Comparison of ENCODE assay signal across 13 cellular contexts in the genomic region with DNA sequence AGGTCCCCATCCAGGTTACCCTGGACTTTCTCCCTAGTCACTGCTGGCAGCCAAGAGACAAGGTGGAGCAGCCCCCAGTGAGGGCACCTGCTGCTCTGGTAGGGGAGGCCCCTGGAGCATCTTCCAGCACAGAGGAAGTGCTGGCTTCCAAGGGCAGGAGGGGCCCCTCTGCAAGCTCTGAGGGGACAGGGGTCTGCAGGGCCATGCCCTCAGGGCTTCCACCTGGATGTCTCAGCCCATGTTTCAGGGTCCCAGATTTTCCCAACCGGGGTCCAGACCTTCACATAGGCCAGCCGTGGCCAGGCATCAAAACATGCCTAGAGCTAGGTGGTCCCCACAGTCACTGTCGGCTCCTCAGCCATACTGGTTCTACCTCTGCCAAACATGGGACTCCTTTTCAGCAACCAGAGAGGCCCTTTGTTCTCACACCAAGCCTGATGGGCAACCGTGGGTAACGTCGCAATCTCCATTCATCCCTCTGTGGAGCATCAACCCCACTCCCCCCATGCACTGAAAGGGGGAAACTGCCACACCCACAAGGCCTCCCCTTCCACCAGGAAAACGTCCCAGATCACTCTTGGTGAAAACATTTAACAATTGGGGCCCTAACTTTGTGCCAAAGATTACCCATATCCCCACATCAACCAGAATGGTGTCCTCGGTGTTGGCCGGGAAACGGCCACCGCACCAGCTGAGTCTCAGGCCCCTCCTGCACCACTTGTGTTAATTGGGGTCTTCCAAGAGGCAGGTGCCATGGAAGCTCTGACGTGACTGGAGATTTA. TPM values are rescaled to one million over a fixed set of nuclear protein-coding genes. Genes with fewer than 3 reads are reported as not detected.
DNase-seq lines count a peak whose midpoint lies in the region; ATAC-seq and TF ChIP-seq lines count a peak whose summit lies in the region.
"Had no signal": no experiment of that assay in that cellular context is flagged by ENCODE, and none has a peak within 500 bp of the region (broad histone marks: within the 10 kb centered on the region; RNA-seq: fewer than 3 reads in every experiment).

No MANE protein-coding gene starts in this region.

- peaks cover 10% of the 10 kb centered on the region; the same call in 1 of the 2 replicates for H4K20me1 ChIP-seq in GM23338 (replicated peaks; ENCODE audit: insufficient read depth)

- CTCF ChIA-PET in CD4-positive, alpha-beta memory T cell (lab: Charles Lee; ENCODE audit: partially characterized antibody) = no interaction called here

- H3K36me3 Mint-ChIP-seq in CD4-positive, alpha-beta memory T cell = no peaks in the 10 kb centered on the region
- H3K36me3 Mint-ChIP-seq in GM23338 (ENCODE audit: low read depth) (peaks cover 31% of the 10 kb centered on the region), osteocyte (ENCODE audit: unreplicated experiment) (peaks cover 5% of the 10 kb centered on the region)

- H3K4me2 ChIP-seq in GM23338 = no peak overlapping the region

- no peak overlapping the region for H3K27ac ChIP-seq in CD4-positive, alpha-beta memory T cell (ENCODE audit: low read depth, low read length)
- H3K27ac ChIP-seq in GM23338 (ENCODE audit: low read depth) = no peak overlapping the region
- peak overlapping the region; percentile 80 to 98 (median 88) for H3K27ac ChIP-seq in esophagus squamous epithelium

- no peaks in the 10 kb centered on the region for H3K9me3 ChIP-seq in CD4-positive, alpha-beta memory T cell (ENCODE audit: control insufficient read depth in 1 of 2, low read length in 2 of 2)
- H3K9me3 ChIP-seq in esophagus squamous epithelium = no peaks in the 10 kb centered on the region

- H2AFZ ChIP-seq in GM23338 = no peak overlapping the region

- H3K27me3 Mint-ChIP-seq in CD4-positive, alpha-beta memory T cell = peaks cover 7 to 13% of the 10 kb centered on the region in 2 donors
- H3K27me3 Mint-ChIP-seq in GM23338 (ENCODE audit: insufficient read depth, low read depth, poor library complexity) = peaks cover 31% of the 10 kb centered on the region
- no peaks in the 10 kb centered on the region for H3K27me3 Mint-ChIP-seq in osteocyte (ENCODE audit: unreplicated experiment)

- H3K4me3 ChIP-seq in CD4-positive, alpha-beta memory T cell (ENCODE audit: low read length in 2 of 2) = no peak overlapping the region
- no peak overlapping the region for H3K4me3 ChIP-seq in GM23338
- H3K4me3 ChIP-seq in esophagus squamous epithelium = no peak overlapping the region

- H3K9me3 Mint-ChIP-seq in CD4-positive, alpha-beta memory T cell = peaks cover 0 to 5% (median 0%) of the 10 kb centered on the region in 8 donors
- peaks cover 35% of the 10 kb centered on the region for H3K9me3 Mint-ChIP-seq in GM23338
- peaks cover under 1% of the 10 kb centered on the region for H3K9me3 Mint-ChIP-seq in osteocyte (ENCODE audit: unreplicated experiment)

- peaks cover 15% of the 10 kb centered on the region for H3K79me2 ChIP-seq in GM23338 (replicated peaks; ENCODE audit: insufficient read depth)

- no peak for DNase-seq in CD4-positive, alpha-beta memory T cell
- DNase-seq in GM23338 (ENCODE audit: low spot score) = no peak
- DNase-seq in esophagus squamous epithelium (lab: John Stamatoyannopoulos, UW) = no peak
- DNase-seq in osteocyte (ENCODE audit: extremely low spot score, unreplicated experiment) = peak; percentile 70
- no peak for DNase-seq in cerebellar cortex (ENCODE audit: low spot score)
- DNase-seq: effector CD4-positive, alpha-beta T cell; foreskin fibroblast; MM.1S; NCI-H2171; stimulated activated naive CD8-positive, alpha-beta T cell treated with anti-CD3 and anti-CD28 coated beads, Interleukin-15, Interleukin-2, amounts not matched to agents 100 U/mL and 50 U/mL, for 24 hours had no signal

- H3K27me3 ChIP-seq in CD4-positive, alpha-beta memory T cell (ENCODE audit: insufficient read depth, low read length) = no peaks in the 10 kb centered on the region
- H3K27me3 ChIP-seq in GM23338 (ENCODE audit: insufficient read depth) (peaks cover 14% of the 10 kb centered on the region; the same call in 1 of the 2 replicates), esophagus squamous epithelium (peaks cover 0 to 50% (median 5%) of the 10 kb centered on the region in 4 donors)

- H3K9me2 ChIP-seq in GM23338 (ENCODE audit: insufficient read depth) = no peaks in the 10 kb centered on the region

- POLR2A ChIA-PET in CD4-positive, alpha-beta memory T cell (lab: Charles Lee; ENCODE audit: partially characterized antibody) = no interaction called here

- WGBS in esophagus squamous epithelium, 2 donors = 76 to 94% methylated on average over 9 to 11 of the region's 12 CpGs

- TF ChIP-seq CTCF in GM23338 (conservative IDR thresholded peaks at IDR 0.05; ENCODE audit: low read depth in 2 of 2) = no peak
- TF ChIP-seq CTCF in esophagus squamous epithelium (IDR thresholded peaks at IDR 0.05) = no peak
- TF ChIP-seq CTCF in osteocyte (IDR thresholded peaks at IDR 0.05) = no peak

- H3K27ac Mint-ChIP-seq in CD4-positive, alpha-beta memory T cell = peak overlapping the region in 5 of 7 donors; percentile 11 to 84 (median 48)
- H3K27ac Mint-ChIP-seq in GM23338 = no peak overlapping the region
- peak overlapping the region; percentile 31 for H3K27ac Mint-ChIP-seq in osteocyte (ENCODE audit: unreplicated experiment)

- TF ChIP-seq POLR2A in esophagus squamous epithelium (IDR thresholded peaks at IDR 0.05) = no peak

- no peaks in the 10 kb centered on the region for H3K36me3 ChIP-seq in CD4-positive, alpha-beta memory T cell (ENCODE audit: insufficient read depth, low read length)
- no peaks in the 10 kb centered on the region for H3K36me3 ChIP-seq in GM23338 (ENCODE audit: insufficient read depth)
- no peaks in the 10 kb centered on the region for H3K36me3 ChIP-seq in esophagus squamous epithelium

- intact Hi-C loops in CD4-positive, alpha-beta memory T cell (cut with micrococcal nuclease) = loop anchor here (5.0 kb wide), 1 partner anchor 124 kb away; no protein-coding TSS in a partner anchor
- intact Hi-C loops in esophagus squamous epithelium (cut with DNase I) = no loop called here

- no peaks in the 10 kb centered on the region for H3K4me1 ChIP-seq in CD4-positive, alpha-beta memory T cell (ENCODE audit: insufficient read depth, low read length)
- H3K4me1 ChIP-seq in GM23338 (ENCODE audit: insufficient read depth) = 0 out of 2 replicates have a peak, but pooled peaks cover 3% of the 10 kb centered on the region
- peaks cover 9 to 60% (median 24%) of the 10 kb centered on the region in 3 donors for H3K4me1 ChIP-seq in esophagus squamous epithelium

- no peaks in the 10 kb centered on the region for H3F3A ChIP-seq in GM23338 (replicated peaks; ENCODE audit: low read depth)

- H3K4me1 Mint-ChIP-seq in CD4-positive, alpha-beta memory T cell = peaks cover 3 to 7% (median 5%) of the 10 kb centered on the region in 4 donors
- H3K4me1 Mint-ChIP-seq in GM23338 (peaks cover 3% of the 10 kb centered on the region; the same call in 1 of the 3 replicates), osteocyte (ENCODE audit: unreplicated experiment) (peaks cover 31% of the 10 kb centered on the region)

- ATAC-seq in GM23338 (no peak), HG03159 (IDR thresholded peaks at IDR 0.05; ENCODE audit: unreplicated experiment) (no peak), GM18868 (IDR thresholded peaks at IDR 0.05; ENCODE audit: unreplicated experiment) (no peak), HG03025 (IDR thresholded peaks at IDR 0.05; ENCODE audit: low FRiP score, unreplicated experiment) (no peak)
- ATAC-seq: stimulated activated naive CD8-positive, alpha-beta T cell treated with anti-CD3 and anti-CD28 coated beads, Interleukin-15, Interleukin-2, amounts not matched to agents 100 U/mL and 50 U/mL, for 24 hours had no signal

- H3K4me3 Mint-ChIP-seq in CD4-positive, alpha-beta memory T cell = peak overlapping the region in 7 of 8 donors; percentile 22 to 80 (median 46)
- H3K4me3 Mint-ChIP-seq in GM23338 (peak overlapping the region; percentile 30; the same call in 1 of the 3 replicates), osteocyte (ENCODE audit: unreplicated experiment) (peak overlapping the region; percentile 69)

TF ChIP-seq in GM23338, 12 proteins besides CTCF, POLR2A, EP300 and RAD21 (continues in another document):
- TF ChIP-seq EZH2 (IDR thresholded peaks at IDR 0.05; ENCODE audit: low read depth, unreplicated experiment) = no peak

RNA-seq across cellular contexts. Expression of a gene that starts 1.9 kb away (rescaled TPM):
- total RNA-seq in CD4-positive, alpha-beta memory T cell = 10 to 100 TPM; 21.8 to 25.7 TPM
- 1 to 10 TPM in 1 of 2 donors, under 1 TPM in 1; 0.77 to 1.5 TPM for polyA plus RNA-seq in CD4-positive, alpha-beta memory T cell
- total RNA-seq in GM23338 (2014; rRNA removed; shearing (Covaris generic)) = 68.5 and 89.2 TPM in 2 replicates
- 28.4 and 31.8 TPM in 2 replicates for polyA plus RNA-seq in GM23338 (2016; fragmentation: Nextera tagmentation; extraction: Ambion mirVana)
- 100 to 1,000 TPM in 1 of 4 donors, 10 to 100 TPM in 3; 23.0 to 328 (median 62.0) TPM for total RNA-seq in esophagus squamous epithelium
- 1,821 and 1,951 TPM in 2 replicates for total RNA-seq in osteocyte

RNA-seq across cellular contexts. Expression of a gene that starts 59.4 kb away (rescaled TPM):
- 1 to 10 TPM; 1.3 to 1.7 TPM for total RNA-seq in CD4-positive, alpha-beta memory T cell
- polyA plus RNA-seq in CD4-positive, alpha-beta memory T cell = not detected
- 0.90 and 3.3 TPM in 2 replicates for total RNA-seq in GM23338 (2014; rRNA removed; shearing (Covaris generic))
- 2.3 and 2.6 TPM in 2 replicates for polyA plus RNA-seq in GM23338 (2016; fragmentation: Nextera tagmentation; extraction: Ambion mirVana)
- total RNA-seq in esophagus squamous epithelium = not detected
- 2.3 and 2.5 TPM in 2 replicates for total RNA-seq in osteocyte

Comparison
In these comparisons a context has a peak if more than half of its experiments do, and no peak if none do; other contexts are left out.
1. H3K27ac ChIP-seq: peak in esophagus squamous epithelium (4 of 4); none in CD4-positive, alpha-beta memory T cell (single experiment) and GM23338 (single experiment).
2. Peak in every context shown above with its lines, with median percentiles within 50 percentile points of each other: H3K4me3 Mint-ChIP-seq.